ENCODE assay signal across 17 cellular contexts in the genomic region with DNA sequence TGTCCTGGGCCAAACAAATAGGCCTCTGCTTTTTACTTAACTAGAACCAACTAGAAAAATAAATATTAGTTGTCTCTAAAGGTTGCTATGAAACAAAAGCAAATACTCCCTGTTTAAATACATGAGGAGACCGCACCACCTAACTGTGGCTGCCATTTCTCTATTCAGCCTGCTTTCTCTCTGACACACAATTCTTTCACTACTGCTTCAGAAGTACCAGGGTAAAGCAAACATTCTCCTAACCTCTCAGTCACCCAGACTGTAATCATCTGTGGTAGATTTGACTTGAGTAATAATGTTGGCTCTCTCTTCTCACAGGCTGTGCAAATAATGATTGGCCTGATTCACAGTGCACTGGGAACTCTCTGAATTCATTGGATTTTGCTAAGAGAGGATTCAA. TPM values are rescaled to one million over a fixed set of nuclear protein-coding genes. Genes with fewer than 3 reads are reported as not detected.
A peak's percentile ranks its signal among the peaks of the same experiment; 100 is the strongest.
DNase-seq lines count a peak whose midpoint lies in the region; ATAC-seq, FAIRE-seq and TF ChIP-seq lines count a peak whose summit lies in the region.
"Had no signal": no experiment of that assay in that cellular context is flagged by ENCODE, and none has a peak within 500 bp of the region (broad histone marks: within the 10 kb centered on the region; RNA-seq: fewer than 3 reads in every experiment).

No MANE protein-coding gene starts in this region.

- H3K27ac ChIP-seq in upper lobe of right lung = peak overlapping the region; percentile 75

- ATAC-seq in upper lobe of right lung (peak; percentile 95), HG03442 (IDR thresholded peaks at IDR 0.05; ENCODE audit: unreplicated experiment) (no peak)

- H3K4me1 ChIP-seq in upper lobe of right lung = peaks cover 5% of the 10 kb centered on the region

- DNase-seq in NCI-H2107 treated with DMSO at 0.1 percent for 48 hours (lab: John Stamatoyannopoulos, UW; ENCODE audit: unreplicated experiment) = peak; percentile 39
- DNase-seq in NCI-H2107 (lab: John Stamatoyannopoulos, UW) = no peak
- DNase-seq in NCI-H345 (lab: John Stamatoyannopoulos, UW) = peak; percentile 83
- DNase-seq in upper lobe of right lung = no peak
- DNase-seq in urothelium cell line (ENCODE audit: low spot score) = no peak
- DNase-seq in anterior cingulate cortex (lab: John Stamatoyannopoulos, UW) = no peak
- DNase-seq: 8988T; activated CD4-positive, alpha-beta T cell treated with anti-CD3 and anti-CD28 coated beads, Interleukin-2, amount 50 U/mL, for 4 hours; activated T-cell treated with anti-CD3 and anti-CD28 coated beads, Interleukin-2, amount 50 U/mL, for 48 hours; C1 segment of cervical spinal cord; NCI-H226; stimulated activated CD4-positive, alpha-beta T cell treated with anti-CD3 and anti-CD28 coated beads, Interleukin-15, amount 100 ng/mL, for 24 hours; substantia nigra had no signal

- no peaks in the 10 kb centered on the region for H3K9me3 ChIP-seq in upper lobe of right lung

- no peaks in the 10 kb centered on the region for H3K36me3 ChIP-seq in upper lobe of right lung

- peak; percentile 98 for FAIRE-seq in islet of Langerhans (lab: Jason Lieb, UNC)
- FAIRE-seq in urothelium cell line (lab: Jason Lieb, UNC) = no peak

- H3K4me3 ChIP-seq in upper lobe of right lung = no peak overlapping the region

- TF ChIP-seq CTCF in upper lobe of right lung (IDR thresholded peaks at IDR 0.05) = no peak

- intact Hi-C loops in upper lobe of right lung (cut with DNase I) = no loop called here

- no peaks in the 10 kb centered on the region for H3K27me3 ChIP-seq in upper lobe of right lung

RNA-seq across cellular contexts. Expression of a gene that starts 41.0 kb away (rescaled TPM):
- total RNA-seq in upper lobe of right lung = not detected
- total RNA-seq: LHCN-M2, pulmonary artery endothelial cell had no signal

Comparison
In these comparisons a context has a peak if more than half of its experiments do, and no peak if none do; other contexts are left out.
1. DNase-seq: peak in NCI-H2107 treated with DMSO at 0.1 percent for 48 hours (single experiment) and NCI-H345 (single experiment); none in NCI-H2107 (single experiment), upper lobe of right lung (single experiment), urothelium cell line (single experiment) and anterior cingulate cortex (0 of 58).